ENCODE assay signal across 21 cellular contexts in the genomic region with DNA sequence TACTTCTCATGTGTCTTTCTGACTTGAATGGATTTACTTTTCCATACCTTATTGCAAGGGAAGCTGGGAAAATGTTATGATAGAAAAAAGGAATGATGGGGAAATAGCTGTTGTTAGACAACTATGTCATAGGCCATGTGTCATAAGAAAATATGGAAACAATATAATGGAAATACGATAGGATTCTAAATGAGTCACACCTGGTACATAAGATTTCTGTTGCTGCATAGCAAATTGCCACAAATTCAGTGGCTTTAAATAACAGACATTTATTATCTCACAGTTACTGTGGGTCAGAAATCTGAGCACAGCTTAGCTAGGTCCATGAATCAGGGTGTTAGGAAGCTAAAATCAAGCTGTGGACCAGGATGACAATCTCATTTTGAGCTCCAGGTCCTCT. TPM values are rescaled to one million over a fixed set of nuclear protein-coding genes. Genes with fewer than 3 reads are reported as not detected.
DNase-seq lines count a peak whose midpoint lies in the region; ATAC-seq and TF ChIP-seq lines count a peak whose summit lies in the region.
"Had no signal": no experiment of that assay in that cellular context is flagged by ENCODE, and none has a peak within 500 bp of the region (broad histone marks: within the 10 kb centered on the region; RNA-seq: fewer than 3 reads in every experiment).

No MANE protein-coding gene starts in this region.

- in situ Hi-C loops in astrocyte of the spinal cord (cut with HindIII; ENCODE audit: low sequenced_read_pairs), result no loop called here

- ATAC-seq in GM21576 (IDR thresholded peaks at IDR 0.05; ENCODE audit: unreplicated experiment), result no peak
- ATAC-seq: naive thymus-derived CD4-positive, alpha-beta T cell had no signal

- no peak for TF ChIP-seq CTCF in AG04449 (IDR thresholded peaks at IDR 0.05; ENCODE audit: insufficient read depth, low read length, missing control alignments)
- no peak for TF ChIP-seq CTCF in astrocyte of the spinal cord (IDR thresholded peaks at IDR 0.05; ENCODE audit: low read depth, low read length)
- TF ChIP-seq CTCF in fibroblast of villous mesenchyme (IDR thresholded peaks at IDR 0.05; ENCODE audit: insufficient read depth, low read depth, low read length), result no peak

- peak; percentile 7 for DNase-seq in AG04449 (ENCODE audit: low read depth, low spot score)
- DNase-seq in HT1080 (ENCODE audit: low read depth), result peak; percentile 25
- DNase-seq in astrocyte of the spinal cord (ENCODE audit: low read depth, low spot score), result peak; percentile 13
- peak; percentile 30 for DNase-seq in fibroblast of villous mesenchyme (ENCODE audit: low read depth)
- DNase-seq in stimulated activated CD4-positive, alpha-beta T cell treated with anti-CD3 and anti-CD28 coated beads, Interleukin-15, amount 100 ng/mL, for 24 hours, result no peak
- DNase-seq in activated CD4-positive, alpha-beta T cell treated with anti-CD3 and anti-CD28 coated beads, Interleukin-2, amount 50 U/mL, for 48 hours, result no peak
- DNase-seq in activated T-cell treated with anti-CD3 and anti-CD28 coated beads for 4 hours, result no peak
- DNase-seq: activated B cell treated with CpG ODN at 0.5 μM for 24 hours; activated CD4-positive, alpha-beta T cell treated with anti-CD3 and anti-CD28 coated beads, Interleukin-2, amount 50 U/mL, for 4 hours; Caco-2; head of caudate nucleus; naive thymus-derived CD4-positive, alpha-beta T cell; NCI-H146; NCI-H510A treated with DMSO at 0.1 percent for 48 hours; ovary; stomach; T1000; transverse colon had no signal

- H3K4me3 ChIP-seq in AG04449 (ENCODE audit: low read depth, low read length), result no peak overlapping the region
- no peak overlapping the region for H3K4me3 ChIP-seq in astrocyte of the spinal cord (ENCODE audit: low read depth, low read length)
- no peak overlapping the region for H3K4me3 ChIP-seq in fibroblast of villous mesenchyme (ENCODE audit: low read depth, low read length)
- H3K4me3 ChIP-seq: cardiac muscle cell, ovary, right atrium auricular region, stomach, transverse colon had no signal

- CTCF ChIA-PET in AG04449 (lab: Yijun Ruan, JAX), result no interaction called here

- POLR2A ChIA-PET in AG04449 (lab: Yijun Ruan, JAX), result no interaction called here

RNA-seq across cellular contexts. Expression of a gene that starts 44.6 kb away (rescaled TPM):
- 9.8 and 11.8 TPM in 2 replicates for total RNA-seq in HT1080 (2014; rRNA removed; shearing (Covaris generic))
- polyA plus RNA-seq in HT1080 (2015; cell fraction: cytosol; rRNA removed), result 5.1 and 7.7 TPM in 2 replicates
- 13.0 and 14.4 TPM in 2 replicates for polyA plus RNA-seq in HT1080 (2015; cell fraction: nucleus; rRNA removed)
- total RNA-seq in fibroblast of villous mesenchyme, result 27.1 and 31.1 TPM in 2 replicates

Comparison
In these comparisons a context has a peak if more than half of its experiments do, and no peak if none do; other contexts are left out.
1. DNase-seq: peak in AG04449 (single experiment), HT1080 (single experiment), astrocyte of the spinal cord (single experiment) and fibroblast of villous mesenchyme (single experiment); none in stimulated activated CD4-positive, alpha-beta T cell treated with anti-CD3 and anti-CD28 coated beads, Interleukin-15, amount 100 ng/mL, for 24 hours (single experiment), activated CD4-positive, alpha-beta T cell treated with anti-CD3 and anti-CD28 coated beads, Interleukin-2, amount 50 U/mL, for 48 hours (0 of 2) and activated T-cell treated with anti-CD3 and anti-CD28 coated beads for 4 hours (single experiment).